Comparison of ENCODE assay signal across 8 cellular contexts in genomic region chr7:142807855-142808460, GRCh38. TPM values are rescaled to one million over a fixed set of nuclear protein-coding genes. Genes with fewer than 3 reads are reported as not detected.
DNase-seq lines count a peak whose midpoint lies in the region; ATAC-seq and TF ChIP-seq lines count a peak whose summit lies in the region.

No MANE protein-coding gene starts in this region.

- no peak overlapping the region for H3K4me3 ChIP-seq in smooth muscle cell

- peak overlapping the region; percentile 99 for H3K27ac Mint-ChIP-seq in activated naive CD8-positive, alpha-beta T cell treated with anti-CD3 and anti-CD28 coated beads for 36 hours

- no peak overlapping the region for H3K9ac ChIP-seq in smooth muscle cell (ENCODE audit: low read depth)

- H3K4me2 ChIP-seq in smooth muscle cell, result no peak overlapping the region

- no peaks in the 10 kb centered on the region for H3K9me3 Mint-ChIP-seq in activated naive CD8-positive, alpha-beta T cell treated with anti-CD3 and anti-CD28 coated beads for 36 hours

- H3K27me3 Mint-ChIP-seq in activated naive CD8-positive, alpha-beta T cell treated with anti-CD3 and anti-CD28 coated beads for 36 hours, result no peaks in the 10 kb centered on the region

- no peaks in the 10 kb centered on the region for H3F3A ChIP-seq in smooth muscle cell (ENCODE audit: low read depth)

- ATAC-seq in GM18873 (IDR thresholded peaks at IDR 0.05; ENCODE audit: low FRiP score, unreplicated experiment) (peak; percentile 20), HG03135 (IDR thresholded peaks at IDR 0.05; ENCODE audit: unreplicated experiment) (no peak)

- no peaks in the 10 kb centered on the region for H3K27me3 ChIP-seq in smooth muscle cell (ENCODE audit: low read depth)

- H4K20me1 ChIP-seq in smooth muscle cell (ENCODE audit: low read depth), result no peaks in the 10 kb centered on the region

- peaks cover 97% of the 10 kb centered on the region for H3K4me1 Mint-ChIP-seq in activated naive CD8-positive, alpha-beta T cell treated with anti-CD3 and anti-CD28 coated beads for 36 hours

- no peaks in the 10 kb centered on the region for H3K9me3 ChIP-seq in smooth muscle cell (replicated peaks; ENCODE audit: low read depth)

- H3K36me3 ChIP-seq in smooth muscle cell (ENCODE audit: low read depth), result no peaks in the 10 kb centered on the region

- 48% methylated on average over 3 of the region's 3 CpGs for WGBS in smooth muscle cell (ENCODE audit: low lambda C conversion rate)

- TF ChIP-seq CTCF in smooth muscle cell (IDR thresholded peaks at IDR 0.05; ENCODE audit: borderline replicate concordance, insufficient read depth, poor library complexity, severe bottlenecking) (no peak), GM20000 (IDR thresholded peaks at IDR 0.05; ENCODE audit: extremely low read depth, missing control alignments) (no peak)

- H2AFZ ChIP-seq in smooth muscle cell (ENCODE audit: low read depth), result no peak overlapping the region

- no peaks in the 10 kb centered on the region for H3K4me1 ChIP-seq in smooth muscle cell (ENCODE audit: low read depth)

- DNase-seq in M059J (ENCODE audit: low read depth), result peak; percentile 61
- peak; percentile 48 for DNase-seq in activated naive CD8-positive, alpha-beta T cell treated with anti-CD3 and anti-CD28 coated beads for 36 hours
- no peak for DNase-seq in smooth muscle cell (lab: John Stamatoyannopoulos, UW; ENCODE audit: unreplicated experiment)
- no peak for DNase-seq in GM20000 (ENCODE audit: low spot score)
- DNase-seq in ureter (ENCODE audit: low spot score), result no peak
- no peak for DNase-seq in GOT3 (lab: John Stamatoyannopoulos, UW)

- H3K36me3 Mint-ChIP-seq in activated naive CD8-positive, alpha-beta T cell treated with anti-CD3 and anti-CD28 coated beads for 36 hours, result peaks cover 30% of the 10 kb centered on the region

- no peaks in the 10 kb centered on the region for H3K79me2 ChIP-seq in smooth muscle cell (ENCODE audit: low read depth)

- H3K27ac ChIP-seq in smooth muscle cell (ENCODE audit: low read depth), result peak overlapping the region; percentile 78

- H3K4me3 Mint-ChIP-seq in activated naive CD8-positive, alpha-beta T cell treated with anti-CD3 and anti-CD28 coated beads for 36 hours, result peak overlapping the region; percentile 81

RNA-seq across cellular contexts. Expression of gene PRSS2, which starts 37.2 kb away (rescaled TPM):
- total RNA-seq in M059J (2014; rRNA removed; shearing (Covaris generic)), result not detected in 2 replicates
- total RNA-seq in activated naive CD8-positive, alpha-beta T cell treated with anti-CD3 and anti-CD28 coated beads for 36 hours, result not detected
- total RNA-seq in smooth muscle cell, result not detected in 2 replicates
- polyA plus RNA-seq in smooth muscle cell, result not detected in 2 replicates
- total RNA-seq in ureter, result not detected

RNA-seq across cellular contexts. Expression of gene EPHB6, which starts 46.9 kb away (rescaled TPM):
- 0.02 TPM in 1 of 2 replicates, not detected in the other for total RNA-seq in M059J (2014; rRNA removed; shearing (Covaris generic))
- 10 to 100 TPM in 1 of 2 experiments, 1 to 10 TPM in 1; 9.0 to 10.0 TPM for total RNA-seq in activated naive CD8-positive, alpha-beta T cell treated with anti-CD3 and anti-CD28 coated beads for 36 hours
- total RNA-seq in smooth muscle cell (4.8 and 15.9 TPM in 2 replicates), ureter (55.9 TPM)
- 12.6 and 21.1 TPM in 2 replicates for polyA plus RNA-seq in smooth muscle cell

RNA-seq across cellular contexts. Expression of gene PRSS1, which starts 58.7 kb away (rescaled TPM):
- not detected in 2 replicates for total RNA-seq in M059J (2014; rRNA removed; shearing (Covaris generic))
- total RNA-seq in activated naive CD8-positive, alpha-beta T cell treated with anti-CD3 and anti-CD28 coated beads for 36 hours, result not detected
- not detected in 2 replicates for total RNA-seq in smooth muscle cell
- not detected in 2 replicates for polyA plus RNA-seq in smooth muscle cell
- not detected for total RNA-seq in ureter

Comparison
In these comparisons a context has a peak if more than half of its experiments do, and no peak if none do; other contexts are left out.
1. DNase-seq: peak in M059J (single experiment) and activated naive CD8-positive, alpha-beta T cell treated with anti-CD3 and anti-CD28 coated beads for 36 hours (single experiment); none in smooth muscle cell (single experiment), GM20000 (single experiment), ureter (single experiment) and GOT3 (single experiment).